40 cellular contexts compared by ENCODE assay signal in the genomic region with DNA sequence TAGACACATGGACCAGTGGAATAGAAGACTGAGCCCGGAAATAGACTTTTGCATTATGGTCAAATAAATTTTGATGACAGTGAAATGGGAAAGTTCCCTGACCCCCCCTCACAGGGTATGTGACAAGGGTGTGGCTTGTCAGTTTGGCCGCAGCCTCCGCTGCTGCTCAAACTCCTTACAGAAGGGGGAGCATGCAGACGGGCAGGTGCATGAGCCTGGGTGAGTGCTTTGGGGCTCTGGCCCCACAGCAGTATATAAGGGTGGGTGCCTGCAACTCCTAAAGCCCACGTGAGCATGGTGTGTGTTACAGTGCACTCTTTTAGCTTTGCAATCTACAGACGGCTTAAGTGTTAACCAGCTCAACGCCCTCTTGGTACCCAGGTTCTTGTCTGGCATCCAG. TPM values are rescaled to one million over a fixed set of nuclear protein-coding genes. Genes with fewer than 3 reads are reported as not detected.
"Had no signal": no experiment of that assay in that cellular context is flagged by ENCODE, and none has a peak within 500 bp of the region (broad histone marks: within the 10 kb centered on the region; RNA-seq: fewer than 3 reads in every experiment).

No MANE protein-coding gene starts in this region.

- H3K9me3 ChIP-seq: ascending aorta had no signal

- H3K4me1 Mint-ChIP-seq: activated B cell treated with CpG ODN at 0.5 μM for 24 hours; activated CD4-positive, alpha-beta T cell treated with anti-CD3 and anti-CD28 coated beads, Interleukin-2, amount 10 ng/mL, durations not matched to agents 24 days and 14 days; activated naive CD4-positive, alpha-beta T cell treated with anti-CD3 and anti-CD28 coated beads, Interleukin-2, amount 50 U/mL, for 24 hours; activated naive CD8-positive, alpha-beta T cell treated with anti-CD3 and anti-CD28 coated beads, Interleukin-2, amount 10 ng/mL, durations not matched to agents 7 days and 5 days; activated naive CD8-positive, alpha-beta T cell treated with anti-CD3 and anti-CD28 coated beads, Interleukin-2, amount 50 U/mL, for 24 hours; activated T-helper 17 cell treated with anti-CD3 and anti-CD28 coated beads, Interleukin-2, amount 50 U/mL, for 72 hours; brain; central memory CD8-positive, alpha-beta T cell had no signal

- ATAC-seq: activated CD8-positive, alpha-beta T cell treated with anti-CD3 and anti-CD28 coated beads for 36 hours; activated naive CD8-positive, alpha-beta T cell treated with anti-CD3 and anti-CD28 coated beads, Interleukin-2, amount 50 U/mL, for 24 hours; activated T-cell treated with anti-CD3 and anti-CD28 coated beads, Interleukin-2, amount 50 U/mL, for 4 hours; activated T-cell treated with anti-CD3 and anti-CD28 coated beads, Interleukin-2, amount 50 U/mL, for 72 hours; activated T-helper 17 cell treated with anti-CD3 and anti-CD28 coated beads, Interleukin-2, amount 50 U/mL, for 72 hours had no signal

- H3K36me3 Mint-ChIP-seq: activated naive CD8-positive, alpha-beta T cell treated with anti-CD3 and anti-CD28 coated beads, Interleukin-2, amount 10 ng/mL, durations not matched to agents 7 days and 5 days; brain had no signal

- H3K9me3 Mint-ChIP-seq: activated CD4-positive, alpha-beta T cell treated with anti-CD3 and anti-CD28 coated beads, Interleukin-2, amount 10 ng/mL, durations not matched to agents 24 days and 14 days; activated naive CD4-positive, alpha-beta T cell treated with anti-CD3 and anti-CD28 coated beads, Interleukin-2, amount 50 U/mL, for 24 hours; activated naive CD8-positive, alpha-beta T cell treated with anti-CD3 and anti-CD28 coated beads, Interleukin-2, amount 10 ng/mL, durations not matched to agents 7 days and 5 days; activated naive CD8-positive, alpha-beta T cell treated with anti-CD3 and anti-CD28 coated beads, Interleukin-2, amount 50 U/mL, for 24 hours; activated T-cell treated with anti-CD3 and anti-CD28 coated beads, Interleukin-2, amount 50 U/mL, for 72 hours; activated T-helper 17 cell treated with anti-CD3 and anti-CD28 coated beads, Interleukin-2, amount 50 U/mL, for 72 hours; central memory CD8-positive, alpha-beta T cell; T-helper 1 cell treated with Interleukin-12 subunit alpha and Interleukin-12 subunit beta and Interleukin-4 antibody, amounts not matched to agents 30 μg/mL and 1 μg/mL, for 36 hours had no signal

- FAIRE-seq: bronchial epithelial cell, TTC549 had no signal

- H3K4me1 ChIP-seq: ascending aorta had no signal

- H3K4me3 ChIP-seq: ascending aorta, cardiac muscle cell had no signal

- H3K27ac Mint-ChIP-seq: activated B cell treated with CpG ODN at 0.5 μM for 24 hours; activated CD4-positive, alpha-beta memory T cell treated with anti-CD3 and anti-CD28 coated beads for 36 hours; activated CD4-positive, alpha-beta T cell treated with anti-CD3 and anti-CD28 coated beads, Interleukin-2, amount 10 ng/mL, durations not matched to agents 24 days and 14 days; activated CD8-positive, alpha-beta T cell treated with anti-CD3 and anti-CD28 coated beads for 36 hours; activated naive CD4-positive, alpha-beta T cell treated with anti-CD3 and anti-CD28 coated beads for 36 hours; activated naive CD4-positive, alpha-beta T cell treated with anti-CD3 and anti-CD28 coated beads, Interleukin-2, amount 50 U/mL, for 24 hours; activated naive CD8-positive, alpha-beta T cell; activated naive CD8-positive, alpha-beta T cell treated with anti-CD3 and anti-CD28 coated beads, Interleukin-2, amount 10 ng/mL, durations not matched to agents 7 days and 5 days; activated naive CD8-positive, alpha-beta T cell treated with anti-CD3 and anti-CD28 coated beads, Interleukin-2, amount 50 U/mL, for 24 hours; activated T-cell treated with anti-CD3 and anti-CD28 coated beads, Interleukin-2, amount 50 U/mL, for 72 hours; activated T-helper 1 cell treated with anti-CD3 and anti-CD28 coated beads, Interleukin-12 subunit alpha, Interleukin-12 subunit beta, Interleukin-2, Interleukin-4 antibody, amounts not matched to agents 30 ng/mL and 10 ng/mL and 1 ng/mL, durations not matched to agents 14 hours and 24 hours and 36 hours; activated T-helper 17 cell treated with anti-CD3 and anti-CD28 coated beads, Interleukin-2, amount 50 U/mL, for 72 hours; brain; T-helper 1 cell treated with Interleukin-12 subunit alpha and Interleukin-12 subunit beta and Interleukin-4 antibody, amounts not matched to agents 30 μg/mL and 1 μg/mL, for 36 hours; T-helper 2 cell treated with Interferon-gamma antibody and Interleukin-4, amounts not matched to agents 5 μg/mL and 100 μg/mL, for 36 hours had no signal

- H3K27ac ChIP-seq: ascending aorta, cardiac muscle cell, VCaP had no signal

- H3K27me3 ChIP-seq: ascending aorta, cardiac muscle cell had no signal

- H3K36me3 ChIP-seq: ascending aorta, cardiac muscle cell had no signal

- DNase-seq: activated B cell treated with CpG ODN at 0.5 μM for 24 hours; activated CD4-positive, alpha-beta memory T cell treated with anti-CD3 and anti-CD28 coated beads for 36 hours; activated CD4-positive, alpha-beta T cell treated with anti-CD3 and anti-CD28 coated beads for 4 hours; activated CD4-positive, alpha-beta T cell treated with anti-CD3 and anti-CD28 coated beads, Interleukin-2, amount 10 ng/mL, durations not matched to agents 24 days and 14 days; activated CD4-positive, alpha-beta T cell treated with anti-CD3 and anti-CD28 coated beads, Interleukin-2, amount 50 U/mL, for 1 hour; activated CD4-positive, alpha-beta T cell treated with anti-CD3 and anti-CD28 coated beads, Interleukin-2, amount 50 U/mL, for 4 hours; activated CD4-positive, CD25-positive, alpha-beta regulatory T cell treated with anti-CD3 and anti-CD28 coated beads, Interleukin-2, amount 50 U/mL, for 72 hours; activated CD8-positive, alpha-beta memory T cell treated with anti-CD3 and anti-CD28 coated beads, Interleukin-2, amount 50 U/mL, for 4 hours; activated CD8-positive, alpha-beta T cell treated with anti-CD3 and anti-CD28 coated beads for 36 hours; activated effector memory CD4-positive, alpha-beta T cell treated with anti-CD3 and anti-CD28 coated beads, Interleukin-2, amount 50 U/mL, for 16 hours; activated gamma-delta T cell treated with Interleukin-2 at 50 U/mL for 16 hours; activated naive CD4-positive, alpha-beta T cell; activated naive CD4-positive, alpha-beta T cell treated with anti-CD3 and anti-CD28 coated beads for 36 hours; activated naive CD8-positive, alpha-beta T cell treated with anti-CD3 and anti-CD28 coated beads, Interleukin-2, amount 10 ng/mL, durations not matched to agents 7 days and 5 days; activated naive CD8-positive, alpha-beta T cell treated with anti-CD3 and anti-CD28 coated beads, Interleukin-2, amount 50 U/mL, for 24 hours; activated T-cell treated with anti-CD3 and anti-CD28 coated beads for 4 hours; activated T-cell treated with anti-CD3 and anti-CD28 coated beads, Interleukin-2, amount 50 U/mL, for 1 hour; activated T-cell treated with anti-CD3 and anti-CD28 coated beads, Interleukin-2, amount 50 U/mL, for 4 hours; activated T-cell treated with anti-CD3 and anti-CD28 coated beads, Interleukin-2, amount 50 U/mL, for 72 hours; amygdala; anterior cingulate cortex; caudate nucleus; cerebellar nuclear complex; T-helper 1 cell; T-helper 2 cell; T-helper 9 cell had no signal

- H3K4me3 Mint-ChIP-seq: activated B cell treated with CpG ODN at 0.5 μM for 24 hours; activated CD4-positive, alpha-beta memory T cell treated with anti-CD3 and anti-CD28 coated beads for 36 hours; activated CD4-positive, alpha-beta T cell treated with anti-CD3 and anti-CD28 coated beads, Interleukin-2, amount 10 ng/mL, durations not matched to agents 24 days and 14 days; activated CD8-positive, alpha-beta T cell treated with anti-CD3 and anti-CD28 coated beads for 36 hours; activated naive CD4-positive, alpha-beta T cell treated with anti-CD3 and anti-CD28 coated beads for 36 hours; activated naive CD4-positive, alpha-beta T cell treated with anti-CD3 and anti-CD28 coated beads, Interleukin-2, amount 50 U/mL, for 24 hours; activated naive CD8-positive, alpha-beta T cell; activated naive CD8-positive, alpha-beta T cell treated with anti-CD3 and anti-CD28 coated beads, Interleukin-2, amount 10 ng/mL, durations not matched to agents 7 days and 5 days; activated naive CD8-positive, alpha-beta T cell treated with anti-CD3 and anti-CD28 coated beads, Interleukin-2, amount 50 U/mL, for 24 hours; activated T-cell treated with anti-CD3 and anti-CD28 coated beads, Interleukin-2, amount 50 U/mL, for 4 hours; activated T-cell treated with anti-CD3 and anti-CD28 coated beads, Interleukin-2, amount 50 U/mL, for 72 hours; activated T-helper 1 cell treated with anti-CD3 and anti-CD28 coated beads, Interleukin-12 subunit alpha, Interleukin-12 subunit beta, Interleukin-2, Interleukin-4 antibody, amounts not matched to agents 30 ng/mL and 10 ng/mL and 1 ng/mL, durations not matched to agents 14 hours and 24 hours and 36 hours; activated T-helper 17 cell treated with anti-CD3 and anti-CD28 coated beads, Interleukin-2, amount 50 U/mL, for 72 hours; brain; central memory CD8-positive, alpha-beta T cell; T-helper 1 cell treated with Interleukin-12 subunit alpha and Interleukin-12 subunit beta and Interleukin-4 antibody, amounts not matched to agents 30 μg/mL and 1 μg/mL, for 36 hours; T-helper 2 cell treated with Interferon-gamma antibody and Interleukin-4, amounts not matched to agents 5 μg/mL and 100 μg/mL, for 36 hours had no signal

RNA-seq across cellular contexts. Expression of a gene that starts 21.9 kb away (rescaled TPM):
- total RNA-seq: activated B cell treated with CpG ODN at 0.5 μM for 24 hours; activated CD4-positive, alpha-beta T cell treated with anti-CD3 and anti-CD28 coated beads, Interleukin-2, amount 10 ng/mL, durations not matched to agents 24 days and 14 days; activated naive CD8-positive, alpha-beta T cell treated with anti-CD3 and anti-CD28 coated beads, Interleukin-2, amount 10 ng/mL, durations not matched to agents 7 days and 5 days; activated T-helper 1 cell treated with anti-CD3 and anti-CD28 coated beads, Interleukin-12 subunit alpha, Interleukin-12 subunit beta, Interleukin-2, Interleukin-4 antibody, amounts not matched to agents 30 ng/mL and 10 ng/mL and 1 ng/mL, durations not matched to agents 14 hours and 24 hours and 36 hours; ascending aorta; bronchial epithelial cell; cardiac muscle cell had no signal

RNA-seq across cellular contexts. Expression of a gene that starts 30.9 kb away (rescaled TPM):
- total RNA-seq: activated B cell treated with CpG ODN at 0.5 μM for 24 hours; activated CD4-positive, alpha-beta memory T cell treated with anti-CD3 and anti-CD28 coated beads for 36 hours; activated CD4-positive, alpha-beta T cell treated with anti-CD3 and anti-CD28 coated beads, Interleukin-2, amount 10 ng/mL, durations not matched to agents 24 days and 14 days; activated CD8-positive, alpha-beta memory T cell treated with anti-CD3 and anti-CD28 coated beads for 36 hours; activated CD8-positive, alpha-beta T cell treated with anti-CD3 and anti-CD28 coated beads for 36 hours; activated naive CD4-positive, alpha-beta T cell treated with anti-CD3 and anti-CD28 coated beads for 36 hours; activated naive CD8-positive, alpha-beta T cell treated with anti-CD3 and anti-CD28 coated beads, Interleukin-2, amount 10 ng/mL, durations not matched to agents 7 days and 5 days; activated T-cell treated with anti-CD3 and anti-CD28 coated beads, Interleukin-2, amount 50 U/mL, for 4 hours; activated T-cell treated with anti-CD3 and anti-CD28 coated beads, Interleukin-2, amount 50 U/mL, for 72 hours; activated T-helper 1 cell treated with anti-CD3 and anti-CD28 coated beads, Interleukin-12 subunit alpha, Interleukin-12 subunit beta, Interleukin-2, Interleukin-4 antibody, amounts not matched to agents 30 ng/mL and 10 ng/mL and 1 ng/mL, durations not matched to agents 14 hours and 24 hours and 36 hours; activated T-helper 17 cell treated with anti-CD3 and anti-CD28 coated beads, Interleukin-2, amount 50 U/mL, for 72 hours; ascending aorta; bronchial epithelial cell had no signal
